ENCODE assay signal across 9 cellular contexts in the genomic region with DNA sequence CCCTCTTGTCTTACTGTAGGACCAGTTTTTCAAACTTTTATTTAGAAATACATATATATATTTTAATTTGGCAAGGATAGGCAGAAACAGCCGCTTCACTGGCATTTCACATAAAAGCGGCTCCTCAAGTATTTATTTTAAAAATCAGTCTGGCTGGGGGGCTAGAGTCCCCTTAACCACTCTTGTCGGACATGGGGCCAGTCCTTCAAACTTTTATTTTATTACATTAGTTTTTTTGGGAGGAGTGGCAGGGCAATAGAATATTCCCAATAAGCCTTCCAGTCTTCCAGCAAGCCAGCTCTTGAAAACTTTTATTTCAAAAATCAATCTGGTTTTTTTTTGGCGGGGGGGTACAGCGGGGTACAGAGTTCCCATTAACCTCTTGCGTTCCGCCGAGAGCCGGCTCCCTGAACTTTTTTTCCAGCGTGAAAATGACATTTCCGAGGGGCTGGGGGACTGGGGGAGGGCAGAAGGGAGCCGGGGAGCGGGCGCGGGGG. TPM values are rescaled to one million over a fixed set of nuclear protein-coding genes. Genes with fewer than 3 reads are reported as not detected.
A peak's percentile ranks its signal among the peaks of the same experiment; 100 is the strongest.
DNase-seq lines count a peak whose midpoint lies in the region; ATAC-seq, FAIRE-seq and TF ChIP-seq lines count a peak whose summit lies in the region.
"Had no signal": no experiment of that assay in that cellular context is flagged by ENCODE, and none has a peak within 500 bp of the region (broad histone marks: within the 10 kb centered on the region; RNA-seq: fewer than 3 reads in every experiment).

No MANE protein-coding gene starts in this region.

- H3K27ac ChIP-seq in GM23338 (ENCODE audit: low read depth) (no peak overlapping the region), RWPE2 (ENCODE audit: poor library complexity, severe bottlenecking) (no peak overlapping the region), esophagus squamous epithelium (peak overlapping the region in 1 of 4 donors; percentile 58)

- H3K4me3 ChIP-seq in GM23338, result peak overlapping the region; percentile 64
- H3K4me3 ChIP-seq in RWPE2 (ENCODE audit: severe bottlenecking), result peak overlapping the region; percentile 95
- H3K4me3 ChIP-seq in esophagus squamous epithelium, result peak overlapping the region in 3 of 4 donors; percentile 35 to 96 (median 69)
- H3K4me3 ChIP-seq in retinal pigment epithelial cell (ENCODE audit: low read length), result peak overlapping the region; percentile 49

- H3K79me2 ChIP-seq in GM23338 (replicated peaks; ENCODE audit: insufficient read depth), result peaks cover 37% of the 10 kb centered on the region

- FAIRE-seq in HTR-8/SVneo (lab: Jason Lieb, UNC), result no peak

- H4K20me1 ChIP-seq in GM23338 (replicated peaks; ENCODE audit: insufficient read depth), result no peaks in the 10 kb centered on the region

- DNase-seq in GM23338 (ENCODE audit: low spot score) (no peak), RWPE2 (ENCODE audit: low spot score) (no peak), esophagus squamous epithelium (lab: John Stamatoyannopoulos, UW) (no peak), retinal pigment epithelial cell (ENCODE audit: low read depth) (no peak), HTR-8/SVneo (ENCODE audit: insufficient read length, low spot score) (no peak), NAMALWA (ENCODE audit: low spot score) (no peak)
- DNase-seq: KBM-7 had no signal

- H3F3A ChIP-seq in GM23338 (replicated peaks; ENCODE audit: low read depth), result no peaks in the 10 kb centered on the region

- H3K4me2 ChIP-seq in GM23338, result peak overlapping the region; percentile 86

- peak overlapping the region; percentile 66 for H3K4me3 Mint-ChIP-seq in GM23338

- TF ChIP-seq CTCF in GM23338 (conservative IDR thresholded peaks at IDR 0.05; ENCODE audit: low read depth in 2 of 2) (no peak), RWPE2 (IDR thresholded peaks at IDR 0.05; ENCODE audit: poor library complexity, severe bottlenecking) (no peak), esophagus squamous epithelium (IDR thresholded peaks at IDR 0.05) (no peak), retinal pigment epithelial cell (conservative IDR thresholded peaks at IDR 0.05; ENCODE audit: low read depth, low read length) (no peak)

- 14 to 29% methylated on average over 6 to 8 of the region's 15 CpGs for WGBS in esophagus squamous epithelium, 2 donors

- peaks cover 14% of the 10 kb centered on the region for H3K27me3 Mint-ChIP-seq in GM23338 (ENCODE audit: insufficient read depth, low read depth, poor library complexity)

- peaks cover 40% of the 10 kb centered on the region for H3K4me1 Mint-ChIP-seq in GM23338

- H3K4me1 ChIP-seq in GM23338 (ENCODE audit: insufficient read depth), result peaks cover 48% of the 10 kb centered on the region
- H3K4me1 ChIP-seq in RWPE2 (ENCODE audit: insufficient read depth, poor library complexity, severe bottlenecking), result peaks cover 25% of the 10 kb centered on the region
- H3K4me1 ChIP-seq in esophagus squamous epithelium, result peaks cover 0 to 39% (median 4%) of the 10 kb centered on the region in 3 donors

- H3K27ac Mint-ChIP-seq in GM23338, result no peak overlapping the region

- no peak for TF ChIP-seq POLR2A in esophagus squamous epithelium (IDR thresholded peaks at IDR 0.05)

- H3K9me2 ChIP-seq in GM23338 (ENCODE audit: insufficient read depth), result no peaks in the 10 kb centered on the region

- H3K9me3 Mint-ChIP-seq in GM23338, result no peaks in the 10 kb centered on the region

- ATAC-seq in GM23338, result no peak
- no peak for ATAC-seq in RWPE2 (ENCODE audit: low read depth)
- no peak for ATAC-seq in HG03097 (IDR thresholded peaks at IDR 0.05; ENCODE audit: low FRiP score, unreplicated experiment)
- ATAC-seq in GM21447 (IDR thresholded peaks at IDR 0.05; ENCODE audit: unreplicated experiment), result no peak

- intact Hi-C loops in esophagus squamous epithelium (cut with DNase I), result no loop called here

- no peaks in the 10 kb centered on the region for H3K36me3 Mint-ChIP-seq in GM23338 (ENCODE audit: low read depth)

- no peaks in the 10 kb centered on the region for H3K36me3 ChIP-seq in GM23338 (ENCODE audit: insufficient read depth)
- no peaks in the 10 kb centered on the region for H3K36me3 ChIP-seq in RWPE2 (ENCODE audit: low read depth)
- no peaks in the 10 kb centered on the region for H3K36me3 ChIP-seq in esophagus squamous epithelium

- H3K9me3 ChIP-seq in RWPE2 (ENCODE audit: severe bottlenecking) (no peaks in the 10 kb centered on the region), esophagus squamous epithelium (no peaks in the 10 kb centered on the region)

- H3K27me3 ChIP-seq in GM23338 (ENCODE audit: insufficient read depth) (peaks cover 15% of the 10 kb centered on the region), RWPE2 (ENCODE audit: insufficient read depth, poor library complexity, severe bottlenecking) (no peaks in the 10 kb centered on the region), esophagus squamous epithelium (peaks cover 0 to 4% (median 0%) of the 10 kb centered on the region in 4 donors)

- peak overlapping the region; percentile 96 for H2AFZ ChIP-seq in GM23338

TF ChIP-seq in GM23338, 12 proteins besides CTCF, POLR2A, EP300 and RAD21 (continues in another document):
- TF ChIP-seq, protein P1, sequence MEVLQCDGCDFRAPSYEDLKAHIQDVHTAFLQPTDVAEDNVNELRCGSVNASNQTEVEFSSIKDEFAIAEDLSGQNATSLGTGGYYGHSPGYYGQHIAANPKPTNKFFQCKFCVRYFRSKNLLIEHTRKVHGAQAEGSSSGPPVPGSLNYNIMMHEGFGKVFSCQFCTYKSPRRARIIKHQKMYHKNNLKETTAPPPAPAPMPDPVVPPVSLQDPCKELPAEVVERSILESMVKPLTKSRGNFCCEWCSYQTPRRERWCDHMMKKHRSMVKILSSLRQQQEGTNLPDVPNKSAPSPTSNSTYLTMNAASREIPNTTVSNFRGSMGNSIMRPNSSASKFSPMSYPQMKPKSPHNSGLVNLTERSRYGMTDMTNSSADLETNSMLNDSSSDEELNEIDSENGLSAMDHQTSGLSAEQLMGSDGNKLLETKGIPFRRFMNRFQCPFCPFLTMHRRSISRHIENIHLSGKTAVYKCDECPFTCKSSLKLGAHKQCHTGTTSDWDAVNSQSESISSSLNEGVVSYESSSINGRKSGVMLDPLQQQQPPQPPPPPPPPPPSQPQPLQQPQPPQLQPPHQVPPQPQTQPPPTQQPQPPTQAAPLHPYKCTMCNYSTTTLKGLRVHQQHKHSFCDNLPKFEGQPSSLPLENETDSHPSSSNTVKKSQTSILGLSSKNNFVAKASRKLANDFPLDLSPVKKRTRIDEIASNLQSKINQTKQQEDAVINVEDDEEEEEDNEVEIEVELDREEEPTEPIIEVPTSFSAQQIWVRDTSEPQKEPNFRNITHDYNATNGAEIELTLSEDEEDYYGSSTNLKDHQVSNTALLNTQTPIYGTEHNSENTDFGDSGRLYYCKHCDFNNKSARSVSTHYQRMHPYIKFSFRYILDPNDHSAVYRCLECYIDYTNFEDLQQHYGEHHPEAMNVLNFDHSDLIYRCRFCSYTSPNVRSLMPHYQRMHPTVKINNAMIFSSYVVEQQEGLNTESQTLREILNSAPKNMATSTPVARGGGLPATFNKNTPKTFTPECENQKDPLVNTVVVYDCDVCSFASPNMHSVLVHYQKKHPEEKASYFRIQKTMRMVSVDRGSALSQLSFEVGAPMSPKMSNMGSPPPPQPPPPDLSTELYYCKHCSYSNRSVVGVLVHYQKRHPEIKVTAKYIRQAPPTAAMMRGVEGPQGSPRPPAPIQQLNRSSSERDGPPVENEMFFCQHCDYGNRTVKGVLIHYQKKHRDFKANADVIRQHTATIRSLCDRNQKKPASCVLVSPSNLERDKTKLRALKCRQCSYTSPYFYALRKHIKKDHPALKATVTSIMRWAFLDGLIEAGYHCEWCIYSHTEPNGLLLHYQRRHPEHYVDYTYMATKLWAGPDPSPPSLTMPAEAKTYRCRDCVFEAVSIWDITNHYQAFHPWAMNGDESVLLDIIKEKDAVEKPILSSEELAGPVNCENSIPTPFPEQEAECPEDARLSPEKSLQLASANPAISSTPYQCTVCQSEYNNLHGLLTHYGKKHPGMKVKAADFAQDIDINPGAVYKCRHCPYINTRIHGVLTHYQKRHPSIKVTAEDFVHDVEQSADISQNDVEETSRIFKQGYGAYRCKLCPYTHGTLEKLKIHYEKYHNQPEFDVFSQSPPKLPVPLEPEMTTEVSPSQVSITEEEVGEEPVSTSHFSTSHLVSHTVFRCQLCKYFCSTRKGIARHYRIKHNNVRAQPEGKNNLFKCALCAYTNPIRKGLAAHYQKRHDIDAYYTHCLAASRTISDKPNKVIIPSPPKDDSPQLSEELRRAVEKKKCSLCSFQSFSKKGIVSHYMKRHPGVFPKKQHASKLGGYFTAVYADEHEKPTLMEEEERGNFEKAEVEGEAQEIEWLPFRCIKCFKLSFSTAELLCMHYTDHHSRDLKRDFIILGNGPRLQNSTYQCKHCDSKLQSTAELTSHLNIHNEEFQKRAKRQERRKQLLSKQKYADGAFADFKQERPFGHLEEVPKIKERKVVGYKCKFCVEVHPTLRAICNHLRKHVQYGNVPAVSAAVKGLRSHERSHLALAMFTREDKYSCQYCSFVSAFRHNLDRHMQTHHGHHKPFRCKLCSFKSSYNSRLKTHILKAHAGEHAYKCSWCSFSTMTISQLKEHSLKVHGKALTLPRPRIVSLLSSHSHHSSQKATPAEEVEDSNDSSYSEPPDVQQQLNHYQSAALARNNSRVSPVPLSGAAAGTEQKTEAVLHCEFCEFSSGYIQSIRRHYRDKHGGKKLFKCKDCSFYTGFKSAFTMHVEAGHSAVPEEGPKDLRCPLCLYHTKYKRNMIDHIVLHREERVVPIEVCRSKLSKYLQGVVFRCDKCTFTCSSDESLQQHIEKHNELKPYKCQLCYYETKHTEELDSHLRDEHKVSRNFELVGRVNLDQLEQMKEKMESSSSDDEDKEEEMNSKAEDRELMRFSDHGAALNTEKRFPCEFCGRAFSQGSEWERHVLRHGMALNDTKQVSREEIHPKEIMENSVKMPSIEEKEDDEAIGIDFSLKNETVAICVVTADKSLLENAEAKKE (CRISPR knock-in tag; IDR thresholded peaks at IDR 0.05), result no peak
- TF ChIP-seq ETS1 (IDR thresholded peaks at IDR 0.05), result no peak
- no peak for TF ChIP-seq NANOG (IDR thresholded peaks at IDR 0.05; ENCODE audit: borderline replicate concordance)
- no peak for TF ChIP-seq ZNF114 (CRISPR knock-in tag; IDR thresholded peaks at IDR 0.05)
- no peak for TF ChIP-seq JUNB (IDR thresholded peaks at IDR 0.05; ENCODE audit: unreplicated experiment)
- TF ChIP-seq STAT1 (IDR thresholded peaks at IDR 0.05; ENCODE audit: unreplicated experiment), result no peak

RNA-seq across cellular contexts. Expression of gene ZNF618, which starts 0.6 kb away (rescaled TPM):
- total RNA-seq in GM23338 (2014; rRNA removed; shearing (Covaris generic)), result 19.6 and 22.1 TPM in 2 replicates
- polyA plus RNA-seq in GM23338 (2016; fragmentation: Nextera tagmentation; extraction: Ambion mirVana), result 10.3 and 12.1 TPM in 2 replicates
- 1 to 10 TPM in 2 of 4 donors, under 1 TPM in 2; 0.68 to 2.1 (median 1.3) TPM for total RNA-seq in esophagus squamous epithelium
